Comparison of ENCODE assay signal across 1 cellular context in the genomic region with DNA sequence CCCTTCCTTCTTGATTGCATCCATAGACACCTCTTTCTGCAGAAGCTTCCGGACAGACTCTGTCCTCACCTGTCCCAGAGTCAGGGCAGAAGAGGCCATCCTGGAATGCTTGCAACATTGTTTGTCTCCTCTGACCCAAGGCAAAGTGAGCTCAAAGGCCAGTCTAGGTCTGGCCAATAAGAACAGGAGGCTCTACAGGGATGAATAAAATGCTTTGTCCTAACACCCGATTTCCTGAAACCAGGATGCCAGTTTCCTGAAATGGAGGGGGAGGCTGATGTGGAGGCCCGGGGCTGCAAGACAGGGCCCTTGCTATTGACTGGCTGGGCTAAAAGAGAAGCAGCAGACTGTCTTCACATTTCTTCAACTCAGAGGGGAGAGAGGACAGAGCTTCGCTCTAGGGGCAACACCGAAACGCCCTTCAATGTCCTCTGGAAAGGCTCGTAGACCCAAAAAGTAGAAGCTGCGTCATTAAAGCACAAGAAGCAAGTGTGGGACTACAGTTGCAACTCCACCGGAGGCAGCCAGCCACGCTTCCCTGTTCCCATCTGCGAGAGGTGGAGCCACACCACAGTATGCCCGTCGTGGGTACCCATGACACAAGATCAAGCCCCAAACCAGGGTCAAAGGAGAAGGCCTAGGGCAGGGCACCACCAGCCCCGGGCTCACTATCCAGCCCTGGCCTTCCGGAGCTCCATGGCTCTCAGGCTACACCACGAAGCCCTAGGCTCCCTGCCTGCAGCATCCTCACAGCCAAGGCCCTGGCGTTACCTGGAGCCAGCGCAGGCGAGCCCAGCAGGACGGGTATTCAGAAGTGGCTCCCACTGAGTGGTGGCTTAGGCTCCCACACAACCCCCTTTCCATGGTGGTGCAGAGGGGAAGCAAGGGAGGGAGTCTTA.
TF ChIP-seq lines count a peak whose summit lies in the region.

No MANE protein-coding gene starts in this region.

TF ChIP-seq in H1, 55 proteins besides CTCF, POLR2A, EP300 and RAD21:
- TF ChIP-seq BCL11A (IDR thresholded peaks at IDR 0.05; ENCODE audit: low read depth in 2 of 2, low read length in 2 of 2) (no peak), TEAD4 (IDR thresholded peaks at IDR 0.05; ENCODE audit: low read depth, low read length) (no peak), POLR2AphosphoS5 (IDR thresholded peaks at IDR 0.05; ENCODE audit: low read depth, low read length) (no peak), HDAC2 (IDR thresholded peaks at IDR 0.05; ENCODE audit: borderline replicate concordance in 1 of 2, low read depth in 2 of 2, low read length in 2 of 2) (no peak), SP2 (IDR thresholded peaks at IDR 0.05; ENCODE audit: low read length) (no peak), CREB1 (IDR thresholded peaks at IDR 0.05) (no peak), HDAC6 (IDR thresholded peaks at IDR 0.05; ENCODE audit: low read depth, low read length) (no peak), BRCA1 (IDR thresholded peaks at IDR 0.05; ENCODE audit: low read depth, low read length) (no peak), RBBP5 (IDR thresholded peaks at IDR 0.05; ENCODE audit: borderline replicate concordance, low read depth, low read length) (no peak), GABPA (IDR thresholded peaks at IDR 0.05; ENCODE audit: borderline replicate concordance, insufficient read depth, low read length) (no peak), POU5F1 (IDR thresholded peaks at IDR 0.05; ENCODE audit: low read depth, low read length) (no peak), JUN (IDR thresholded peaks at IDR 0.05; ENCODE audit: low read depth, low read length) (no peak), KDM5A (IDR thresholded peaks at IDR 0.05; ENCODE audit: low read length) (no peak), ZNF274 (IDR thresholded peaks at IDR 0.05; ENCODE audit: borderline replicate concordance, extremely low read depth, low read length) (no peak)
- TF ChIP-seq, protein P1, sequence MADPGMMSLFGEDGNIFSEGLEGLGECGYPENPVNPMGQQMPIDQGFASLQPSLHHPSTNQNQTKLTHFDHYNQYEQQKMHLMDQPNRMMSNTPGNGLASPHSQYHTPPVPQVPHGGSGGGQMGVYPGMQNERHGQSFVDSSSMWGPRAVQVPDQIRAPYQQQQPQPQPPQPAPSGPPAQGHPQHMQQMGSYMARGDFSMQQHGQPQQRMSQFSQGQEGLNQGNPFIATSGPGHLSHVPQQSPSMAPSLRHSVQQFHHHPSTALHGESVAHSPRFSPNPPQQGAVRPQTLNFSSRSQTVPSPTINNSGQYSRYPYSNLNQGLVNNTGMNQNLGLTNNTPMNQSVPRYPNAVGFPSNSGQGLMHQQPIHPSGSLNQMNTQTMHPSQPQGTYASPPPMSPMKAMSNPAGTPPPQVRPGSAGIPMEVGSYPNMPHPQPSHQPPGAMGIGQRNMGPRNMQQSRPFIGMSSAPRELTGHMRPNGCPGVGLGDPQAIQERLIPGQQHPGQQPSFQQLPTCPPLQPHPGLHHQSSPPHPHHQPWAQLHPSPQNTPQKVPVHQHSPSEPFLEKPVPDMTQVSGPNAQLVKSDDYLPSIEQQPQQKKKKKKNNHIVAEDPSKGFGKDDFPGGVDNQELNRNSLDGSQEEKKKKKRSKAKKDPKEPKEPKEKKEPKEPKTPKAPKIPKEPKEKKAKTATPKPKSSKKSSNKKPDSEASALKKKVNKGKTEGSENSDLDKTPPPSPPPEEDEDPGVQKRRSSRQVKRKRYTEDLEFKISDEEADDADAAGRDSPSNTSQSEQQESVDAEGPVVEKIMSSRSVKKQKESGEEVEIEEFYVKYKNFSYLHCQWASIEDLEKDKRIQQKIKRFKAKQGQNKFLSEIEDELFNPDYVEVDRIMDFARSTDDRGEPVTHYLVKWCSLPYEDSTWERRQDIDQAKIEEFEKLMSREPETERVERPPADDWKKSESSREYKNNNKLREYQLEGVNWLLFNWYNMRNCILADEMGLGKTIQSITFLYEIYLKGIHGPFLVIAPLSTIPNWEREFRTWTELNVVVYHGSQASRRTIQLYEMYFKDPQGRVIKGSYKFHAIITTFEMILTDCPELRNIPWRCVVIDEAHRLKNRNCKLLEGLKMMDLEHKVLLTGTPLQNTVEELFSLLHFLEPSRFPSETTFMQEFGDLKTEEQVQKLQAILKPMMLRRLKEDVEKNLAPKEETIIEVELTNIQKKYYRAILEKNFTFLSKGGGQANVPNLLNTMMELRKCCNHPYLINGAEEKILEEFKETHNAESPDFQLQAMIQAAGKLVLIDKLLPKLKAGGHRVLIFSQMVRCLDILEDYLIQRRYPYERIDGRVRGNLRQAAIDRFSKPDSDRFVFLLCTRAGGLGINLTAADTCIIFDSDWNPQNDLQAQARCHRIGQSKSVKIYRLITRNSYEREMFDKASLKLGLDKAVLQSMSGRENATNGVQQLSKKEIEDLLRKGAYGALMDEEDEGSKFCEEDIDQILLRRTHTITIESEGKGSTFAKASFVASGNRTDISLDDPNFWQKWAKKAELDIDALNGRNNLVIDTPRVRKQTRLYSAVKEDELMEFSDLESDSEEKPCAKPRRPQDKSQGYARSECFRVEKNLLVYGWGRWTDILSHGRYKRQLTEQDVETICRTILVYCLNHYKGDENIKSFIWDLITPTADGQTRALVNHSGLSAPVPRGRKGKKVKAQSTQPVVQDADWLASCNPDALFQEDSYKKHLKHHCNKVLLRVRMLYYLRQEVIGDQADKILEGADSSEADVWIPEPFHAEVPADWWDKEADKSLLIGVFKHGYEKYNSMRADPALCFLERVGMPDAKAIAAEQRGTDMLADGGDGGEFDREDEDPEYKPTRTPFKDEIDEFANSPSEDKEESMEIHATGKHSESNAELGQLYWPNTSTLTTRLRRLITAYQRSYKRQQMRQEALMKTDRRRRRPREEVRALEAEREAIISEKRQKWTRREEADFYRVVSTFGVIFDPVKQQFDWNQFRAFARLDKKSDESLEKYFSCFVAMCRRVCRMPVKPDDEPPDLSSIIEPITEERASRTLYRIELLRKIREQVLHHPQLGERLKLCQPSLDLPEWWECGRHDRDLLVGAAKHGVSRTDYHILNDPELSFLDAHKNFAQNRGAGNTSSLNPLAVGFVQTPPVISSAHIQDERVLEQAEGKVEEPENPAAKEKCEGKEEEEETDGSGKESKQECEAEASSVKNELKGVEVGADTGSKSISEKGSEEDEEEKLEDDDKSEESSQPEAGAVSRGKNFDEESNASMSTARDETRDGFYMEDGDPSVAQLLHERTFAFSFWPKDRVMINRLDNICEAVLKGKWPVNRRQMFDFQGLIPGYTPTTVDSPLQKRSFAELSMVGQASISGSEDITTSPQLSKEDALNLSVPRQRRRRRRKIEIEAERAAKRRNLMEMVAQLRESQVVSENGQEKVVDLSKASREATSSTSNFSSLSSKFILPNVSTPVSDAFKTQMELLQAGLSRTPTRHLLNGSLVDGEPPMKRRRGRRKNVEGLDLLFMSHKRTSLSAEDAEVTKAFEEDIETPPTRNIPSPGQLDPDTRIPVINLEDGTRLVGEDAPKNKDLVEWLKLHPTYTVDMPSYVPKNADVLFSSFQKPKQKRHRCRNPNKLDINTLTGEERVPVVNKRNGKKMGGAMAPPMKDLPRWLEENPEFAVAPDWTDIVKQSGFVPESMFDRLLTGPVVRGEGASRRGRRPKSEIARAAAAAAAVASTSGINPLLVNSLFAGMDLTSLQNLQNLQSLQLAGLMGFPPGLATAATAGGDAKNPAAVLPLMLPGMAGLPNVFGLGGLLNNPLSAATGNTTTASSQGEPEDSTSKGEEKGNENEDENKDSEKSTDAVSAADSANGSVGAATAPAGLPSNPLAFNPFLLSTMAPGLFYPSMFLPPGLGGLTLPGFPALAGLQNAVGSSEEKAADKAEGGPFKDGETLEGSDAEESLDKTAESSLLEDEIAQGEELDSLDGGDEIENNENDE (IDR thresholded peaks at IDR 0.05; ENCODE audit: insufficient replicate concordance, low read length): no peak
- TF ChIP-seq, protein P2, sequence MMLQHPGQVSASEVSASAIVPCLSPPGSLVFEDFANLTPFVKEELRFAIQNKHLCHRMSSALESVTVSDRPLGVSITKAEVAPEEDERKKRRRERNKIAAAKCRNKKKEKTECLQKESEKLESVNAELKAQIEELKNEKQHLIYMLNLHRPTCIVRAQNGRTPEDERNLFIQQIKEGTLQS (IDR thresholded peaks at IDR 0.05; ENCODE audit: insufficient read depth, low read depth, low read length): no peak
TF ChIP-seq in H1: peak in this region for 0.
